ENCODE assay signal across 14 cellular contexts in the genomic region with DNA sequence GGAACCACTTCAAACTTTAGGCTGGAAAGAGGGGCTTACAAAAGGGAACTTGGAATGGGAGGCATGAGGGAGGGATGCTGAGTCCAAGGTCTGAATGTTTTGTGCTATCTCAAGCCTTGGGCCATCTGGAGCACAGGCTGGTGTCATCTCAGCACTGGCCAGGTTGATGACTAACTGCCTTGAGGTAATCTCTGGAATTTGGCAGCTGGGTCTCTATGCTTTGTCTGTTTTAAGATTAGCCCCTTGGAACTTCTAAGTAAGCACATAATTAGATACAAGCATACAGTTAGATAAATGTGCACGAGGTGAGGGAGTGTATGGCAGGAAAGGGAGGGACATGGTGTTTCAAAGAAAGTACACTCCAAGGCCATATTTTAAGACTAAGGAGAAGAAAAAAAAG.
DNase-seq lines count a peak whose midpoint lies in the region; ATAC-seq and TF ChIP-seq lines count a peak whose summit lies in the region.
"Had no signal": no experiment of that assay in that cellular context is flagged by ENCODE, and none has a peak within 500 bp of the region (broad histone marks: within the 10 kb centered on the region; RNA-seq: fewer than 3 reads in every experiment).

No MANE protein-coding gene starts in this region.

- TF ChIP-seq CTCF in RWPE1 (conservative IDR thresholded peaks at IDR 0.05; ENCODE audit: low read depth) = no peak
- TF ChIP-seq CTCF in activated CD8-positive, alpha-beta T cell treated with anti-CD3 and anti-CD28 coated beads for 36 hours (IDR thresholded peaks at IDR 0.05) = no peak

- H3K9me3 Mint-ChIP-seq in activated CD8-positive, alpha-beta T cell treated with anti-CD3 and anti-CD28 coated beads for 36 hours = no peaks in the 10 kb centered on the region

- H3K27ac Mint-ChIP-seq in activated CD8-positive, alpha-beta T cell treated with anti-CD3 and anti-CD28 coated beads for 36 hours = no peak overlapping the region
- H3K27ac Mint-ChIP-seq: WTC11 had no signal

- POLR2A ChIA-PET in RWPE1 (lab: Yijun Ruan, JAX; ENCODE audit: low non-redundant PET) = no interaction called here
- POLR2A ChIA-PET in activated CD8-positive, alpha-beta T cell treated with anti-CD3 and anti-CD28 coated beads for 36 hours (lab: Charles Lee) = interaction anchor here (0.5 to 0.7 kb wide), 2 partner anchors 504 to 1079 kb away, joined by 3 read pairs; no protein-coding TSS in a partner anchor

- ATAC-seq in activated CD8-positive, alpha-beta T cell treated with anti-CD3 and anti-CD28 coated beads for 36 hours = no peak
- ATAC-seq: WTC11 had no signal

- CTCF ChIA-PET in RWPE1 (lab: Yijun Ruan, JAX) = interaction anchor here (0.6 kb wide), 1 partner anchor 72 kb away, joined by 3 read pairs; no protein-coding TSS in a partner anchor
- CTCF ChIA-PET in activated CD8-positive, alpha-beta T cell treated with anti-CD3 and anti-CD28 coated beads for 36 hours (lab: Charles Lee) = no interaction called here

- peaks cover 2% of the 10 kb centered on the region for H3K27me3 Mint-ChIP-seq in activated CD8-positive, alpha-beta T cell treated with anti-CD3 and anti-CD28 coated beads for 36 hours

- H3K4me1 Mint-ChIP-seq in activated CD8-positive, alpha-beta T cell treated with anti-CD3 and anti-CD28 coated beads for 36 hours (ENCODE audit: low read depth) = no peaks in the 10 kb centered on the region
- H3K4me1 Mint-ChIP-seq: WTC11 had no signal

- no peak overlapping the region for H3K27ac ChIP-seq in RWPE1
- H3K27ac ChIP-seq: dorsolateral prefrontal cortex, neutrophil had no signal

- DNase-seq in ELR (ENCODE audit: low read depth) (peak; percentile 58), RWPE1 (ENCODE audit: low spot score) (peak; percentile 4), fibroblast of the conjunctiva (ENCODE audit: low read depth) (peak; percentile 13), renal cortical epithelial cell (ENCODE audit: low read depth) (peak; percentile 9), NCI-H1092 treated with DMSO at 0.1 percent for 48 hours (lab: John Stamatoyannopoulos, UW) (no peak), NCI-H526 treated with DMSO at 0.1 percent for 48 hours (lab: John Stamatoyannopoulos, UW) (no peak)
- no peak for DNase-seq in activated CD8-positive, alpha-beta T cell treated with anti-CD3 and anti-CD28 coated beads for 36 hours
- DNase-seq in stimulated activated CD4-positive, alpha-beta T cell treated with anti-CD3 and anti-CD28 coated beads, Interleukin-12 subunit alpha, Interleukin-12 subunit beta, amount 100 ng/mL, for 4 hours = no peak
- DNase-seq: dorsolateral prefrontal cortex; H7; NCI-H1417 treated with DMSO at 0.1 percent for 48 hours; stimulated activated CD4-positive, alpha-beta T cell treated with anti-CD3 and anti-CD28 coated beads, Interleukin-4, amount 100 ng/mL, for 1 hour had no signal

- intact Hi-C loops in activated CD8-positive, alpha-beta T cell treated with anti-CD3 and anti-CD28 coated beads for 36 hours (cut with micrococcal nuclease) = no loop called here

- H3K36me3 Mint-ChIP-seq in activated CD8-positive, alpha-beta T cell treated with anti-CD3 and anti-CD28 coated beads for 36 hours (ENCODE audit: low read depth) = no peaks in the 10 kb centered on the region
- H3K36me3 Mint-ChIP-seq: WTC11 had no signal

- no peak overlapping the region for H3K4me3 Mint-ChIP-seq in activated CD8-positive, alpha-beta T cell treated with anti-CD3 and anti-CD28 coated beads for 36 hours
- H3K4me3 Mint-ChIP-seq: WTC11 had no signal

Comparison
In these comparisons a context has a peak if more than half of its experiments do, and no peak if none do; other contexts are left out.
1. DNase-seq: peak in ELR (single experiment), RWPE1 (single experiment), fibroblast of the conjunctiva (single experiment) and renal cortical epithelial cell (single experiment); none in activated CD8-positive, alpha-beta T cell treated with anti-CD3 and anti-CD28 coated beads for 36 hours (single experiment), NCI-H1092 treated with DMSO at 0.1 percent for 48 hours (single experiment), stimulated activated CD4-positive, alpha-beta T cell treated with anti-CD3 and anti-CD28 coated beads, Interleukin-12 subunit alpha, Interleukin-12 subunit beta, amount 100 ng/mL, for 4 hours (single experiment) and NCI-H526 treated with DMSO at 0.1 percent for 48 hours (single experiment).